In genomic region chr1:100134872-100135271, GRCh38 we compare ENCODE assay signal across 13 cellular contexts. TPM values are rescaled to one million over a fixed set of nuclear protein-coding genes. Genes with fewer than 3 reads are reported as not detected.
DNase-seq lines count a peak whose midpoint lies in the region; ATAC-seq, FAIRE-seq and TF ChIP-seq lines count a peak whose summit lies in the region.
"Had no signal": no experiment of that assay in that cellular context is flagged by ENCODE, and none has a peak within 500 bp of the region (broad histone marks: within the 10 kb centered on the region; RNA-seq: fewer than 3 reads in every experiment).

No MANE protein-coding gene starts in this region.

- DNase-seq in GM19239 (ENCODE audit: insufficient read length, low spot score) (no peak), WTC11 (ENCODE audit: low spot score) (no peak), iris pigment epithelial cell (ENCODE audit: low read depth) (peak; percentile 8), CD1c-positive myeloid dendritic cell (ENCODE audit: extremely low spot score) (no peak), esophagus squamous epithelium (lab: John Stamatoyannopoulos, UW) (no peak)
- DNase-seq in stimulated activated CD4-positive, alpha-beta T cell treated with anti-CD3 and anti-CD28 coated beads, Interleukin-4, amount 100 ng/mL, for 24 hours, result no peak
- DNase-seq: NCI-H2171 treated with DMSO at 0.1 percent for 48 hours, SJCRH30, upper lobe of right lung had no signal

- no peaks in the 10 kb centered on the region for H3K9me3 ChIP-seq in esophagus squamous epithelium
- H3K9me3 ChIP-seq: SJCRH30, upper lobe of right lung had no signal

- H3K27ac Mint-ChIP-seq in WTC11, result no peak overlapping the region
- H3K27ac Mint-ChIP-seq: dendritic cell treated with granulocyte-macrophage colony-stimulating factor and Interleukin-4, amounts not matched to agents 40 ng/mL and 50 ng/mL, for 4 days had no signal

- TF ChIP-seq CTCF in C4-2B (conservative IDR thresholded peaks at IDR 0.05) (peak; percentile 16), WTC11 (IDR thresholded peaks at IDR 0.05) (no peak), esophagus squamous epithelium (IDR thresholded peaks at IDR 0.05) (no peak)

- H3K36me3 ChIP-seq in esophagus squamous epithelium, result peaks cover 0 to 35% (median 16%) of the 10 kb centered on the region in 3 donors

- CTCF ChIA-PET in WTC11 (lab: Charles Lee), result no interaction called here

- WGBS in esophagus squamous epithelium, 2 donors, result 66 to 71% methylated on average over 3 of the region's 3 CpGs

- peaks cover 5% of the 10 kb centered on the region; the same call in 1 of the 2 replicates for H3K36me3 Mint-ChIP-seq in WTC11

- no peak for TF ChIP-seq POLR2A in esophagus squamous epithelium (IDR thresholded peaks at IDR 0.05)

- H3K27me3 ChIP-seq in esophagus squamous epithelium, result no peaks in the 10 kb centered on the region
- H3K27me3 ChIP-seq: SJCRH30, upper lobe of right lung had no signal

- no peaks in the 10 kb centered on the region for H3K9me3 Mint-ChIP-seq in WTC11
- H3K9me3 Mint-ChIP-seq: dendritic cell treated with granulocyte-macrophage colony-stimulating factor and Interleukin-4, amounts not matched to agents 40 ng/mL and 50 ng/mL, for 4 days had no signal

- peaks cover 12 to 49% (median 17%) of the 10 kb centered on the region in 3 donors for H3K4me1 ChIP-seq in esophagus squamous epithelium

- ATAC-seq in WTC11 (no peak), HG03439 (IDR thresholded peaks at IDR 0.05; ENCODE audit: unreplicated experiment) (no peak)
- ATAC-seq: upper lobe of right lung had no signal

- FAIRE-seq in GM19239 (lab: Jason Lieb, UNC), result peak; percentile 18
- FAIRE-seq: HTR-8/SVneo had no signal

- no peak overlapping the region for H3K4me3 ChIP-seq in esophagus squamous epithelium
- H3K4me3 ChIP-seq: upper lobe of right lung had no signal

- no peaks in the 10 kb centered on the region for H3K27me3 Mint-ChIP-seq in WTC11 (ENCODE audit: low read depth)
- H3K27me3 Mint-ChIP-seq: dendritic cell treated with granulocyte-macrophage colony-stimulating factor and Interleukin-4, amounts not matched to agents 40 ng/mL and 50 ng/mL, for 4 days had no signal

- H3K4me1 Mint-ChIP-seq in WTC11, result peaks cover 7% of the 10 kb centered on the region

- no peak overlapping the region for H3K27ac ChIP-seq in C4-2B
- no peak overlapping the region for H3K27ac ChIP-seq in esophagus squamous epithelium
- H3K27ac ChIP-seq: SJCRH30, upper lobe of right lung had no signal

- POLR2A ChIA-PET in WTC11 (lab: Charles Lee), result no interaction called here

- H3K4me3 Mint-ChIP-seq in WTC11, result peak overlapping the region; percentile 53
- H3K4me3 Mint-ChIP-seq: dendritic cell treated with granulocyte-macrophage colony-stimulating factor and Interleukin-4, amounts not matched to agents 40 ng/mL and 50 ng/mL, for 4 days had no signal

- intact Hi-C loops in esophagus squamous epithelium (cut with DNase I), result loop anchor here (10.0 kb wide), 1 partner anchor 320 kb away; no protein-coding TSS in a partner anchor

TF ChIP-seq in WTC11, 78 proteins besides CTCF, POLR2A, EP300 and RAD21:
- TF ChIP-seq GTF2I (CRISPR knock-in tag; conservative IDR thresholded peaks at IDR 0.05) (no peak), ZNF317 (CRISPR knock-in tag; IDR thresholded peaks at IDR 0.05; ENCODE audit: borderline replicate concordance, low read depth) (no peak), NR2C2 (CRISPR knock-in tag; IDR thresholded peaks at IDR 0.05) (no peak), ELF4 (CRISPR knock-in tag; IDR thresholded peaks at IDR 0.05; ENCODE audit: low read depth) (no peak), RORB (CRISPR knock-in tag; IDR thresholded peaks at IDR 0.05) (no peak), SP1 (CRISPR knock-in tag; conservative IDR thresholded peaks at IDR 0.05) (no peak), KAT7 (CRISPR knock-in tag; IDR thresholded peaks at IDR 0.05; ENCODE audit: borderline replicate concordance) (no peak), ZNF512 (CRISPR knock-in tag; IDR thresholded peaks at IDR 0.05; ENCODE audit: borderline replicate concordance) (no peak), USF1 (CRISPR knock-in tag; IDR thresholded peaks at IDR 0.05) (no peak), RELA (CRISPR knock-in tag; IDR thresholded peaks at IDR 0.05; ENCODE audit: borderline replicate concordance) (no peak)

RNA-seq across cellular contexts. Expression of gene TRMT13, which starts 1.9 kb away (rescaled TPM):
- total RNA-seq in WTC11 (2021) (10.7 to 12.8 TPM (median 12.7 TPM) in 3 replicates), esophagus squamous epithelium (10 to 100 TPM in 2 of 4 donors, 1 to 10 TPM in 2; 7.8 to 28.8 (median 11.8) TPM)

RNA-seq across cellular contexts. Expression of gene SASS6, which starts 2.1 kb away (rescaled TPM):
- 13.0 to 13.6 TPM (median 13.6 TPM) in 3 replicates for total RNA-seq in WTC11 (2021)
- 1 to 10 TPM; 1.9 to 6.8 (median 3.8) TPM for total RNA-seq in esophagus squamous epithelium

RNA-seq across cellular contexts. Expression of gene LRRC39, which starts 43.2 kb away (rescaled TPM):
- total RNA-seq in WTC11 (2021) (0.25 to 0.46 TPM (median 0.27 TPM) in 3 replicates), esophagus squamous epithelium (under 1 TPM in 2 of 4 donors, not detected in 2; 0.18 to 0.57 TPM)
